ENCODE assay signal across 1 cellular context in genomic region chr2:146986161-146986560, GRCh38.
TF ChIP-seq lines count a peak whose summit lies in the region.

No MANE protein-coding gene starts in this region.

TF ChIP-seq in GM23338, 12 proteins besides CTCF, POLR2A, EP300 and RAD21 (continued from another document):
- TF ChIP-seq, protein P1, sequence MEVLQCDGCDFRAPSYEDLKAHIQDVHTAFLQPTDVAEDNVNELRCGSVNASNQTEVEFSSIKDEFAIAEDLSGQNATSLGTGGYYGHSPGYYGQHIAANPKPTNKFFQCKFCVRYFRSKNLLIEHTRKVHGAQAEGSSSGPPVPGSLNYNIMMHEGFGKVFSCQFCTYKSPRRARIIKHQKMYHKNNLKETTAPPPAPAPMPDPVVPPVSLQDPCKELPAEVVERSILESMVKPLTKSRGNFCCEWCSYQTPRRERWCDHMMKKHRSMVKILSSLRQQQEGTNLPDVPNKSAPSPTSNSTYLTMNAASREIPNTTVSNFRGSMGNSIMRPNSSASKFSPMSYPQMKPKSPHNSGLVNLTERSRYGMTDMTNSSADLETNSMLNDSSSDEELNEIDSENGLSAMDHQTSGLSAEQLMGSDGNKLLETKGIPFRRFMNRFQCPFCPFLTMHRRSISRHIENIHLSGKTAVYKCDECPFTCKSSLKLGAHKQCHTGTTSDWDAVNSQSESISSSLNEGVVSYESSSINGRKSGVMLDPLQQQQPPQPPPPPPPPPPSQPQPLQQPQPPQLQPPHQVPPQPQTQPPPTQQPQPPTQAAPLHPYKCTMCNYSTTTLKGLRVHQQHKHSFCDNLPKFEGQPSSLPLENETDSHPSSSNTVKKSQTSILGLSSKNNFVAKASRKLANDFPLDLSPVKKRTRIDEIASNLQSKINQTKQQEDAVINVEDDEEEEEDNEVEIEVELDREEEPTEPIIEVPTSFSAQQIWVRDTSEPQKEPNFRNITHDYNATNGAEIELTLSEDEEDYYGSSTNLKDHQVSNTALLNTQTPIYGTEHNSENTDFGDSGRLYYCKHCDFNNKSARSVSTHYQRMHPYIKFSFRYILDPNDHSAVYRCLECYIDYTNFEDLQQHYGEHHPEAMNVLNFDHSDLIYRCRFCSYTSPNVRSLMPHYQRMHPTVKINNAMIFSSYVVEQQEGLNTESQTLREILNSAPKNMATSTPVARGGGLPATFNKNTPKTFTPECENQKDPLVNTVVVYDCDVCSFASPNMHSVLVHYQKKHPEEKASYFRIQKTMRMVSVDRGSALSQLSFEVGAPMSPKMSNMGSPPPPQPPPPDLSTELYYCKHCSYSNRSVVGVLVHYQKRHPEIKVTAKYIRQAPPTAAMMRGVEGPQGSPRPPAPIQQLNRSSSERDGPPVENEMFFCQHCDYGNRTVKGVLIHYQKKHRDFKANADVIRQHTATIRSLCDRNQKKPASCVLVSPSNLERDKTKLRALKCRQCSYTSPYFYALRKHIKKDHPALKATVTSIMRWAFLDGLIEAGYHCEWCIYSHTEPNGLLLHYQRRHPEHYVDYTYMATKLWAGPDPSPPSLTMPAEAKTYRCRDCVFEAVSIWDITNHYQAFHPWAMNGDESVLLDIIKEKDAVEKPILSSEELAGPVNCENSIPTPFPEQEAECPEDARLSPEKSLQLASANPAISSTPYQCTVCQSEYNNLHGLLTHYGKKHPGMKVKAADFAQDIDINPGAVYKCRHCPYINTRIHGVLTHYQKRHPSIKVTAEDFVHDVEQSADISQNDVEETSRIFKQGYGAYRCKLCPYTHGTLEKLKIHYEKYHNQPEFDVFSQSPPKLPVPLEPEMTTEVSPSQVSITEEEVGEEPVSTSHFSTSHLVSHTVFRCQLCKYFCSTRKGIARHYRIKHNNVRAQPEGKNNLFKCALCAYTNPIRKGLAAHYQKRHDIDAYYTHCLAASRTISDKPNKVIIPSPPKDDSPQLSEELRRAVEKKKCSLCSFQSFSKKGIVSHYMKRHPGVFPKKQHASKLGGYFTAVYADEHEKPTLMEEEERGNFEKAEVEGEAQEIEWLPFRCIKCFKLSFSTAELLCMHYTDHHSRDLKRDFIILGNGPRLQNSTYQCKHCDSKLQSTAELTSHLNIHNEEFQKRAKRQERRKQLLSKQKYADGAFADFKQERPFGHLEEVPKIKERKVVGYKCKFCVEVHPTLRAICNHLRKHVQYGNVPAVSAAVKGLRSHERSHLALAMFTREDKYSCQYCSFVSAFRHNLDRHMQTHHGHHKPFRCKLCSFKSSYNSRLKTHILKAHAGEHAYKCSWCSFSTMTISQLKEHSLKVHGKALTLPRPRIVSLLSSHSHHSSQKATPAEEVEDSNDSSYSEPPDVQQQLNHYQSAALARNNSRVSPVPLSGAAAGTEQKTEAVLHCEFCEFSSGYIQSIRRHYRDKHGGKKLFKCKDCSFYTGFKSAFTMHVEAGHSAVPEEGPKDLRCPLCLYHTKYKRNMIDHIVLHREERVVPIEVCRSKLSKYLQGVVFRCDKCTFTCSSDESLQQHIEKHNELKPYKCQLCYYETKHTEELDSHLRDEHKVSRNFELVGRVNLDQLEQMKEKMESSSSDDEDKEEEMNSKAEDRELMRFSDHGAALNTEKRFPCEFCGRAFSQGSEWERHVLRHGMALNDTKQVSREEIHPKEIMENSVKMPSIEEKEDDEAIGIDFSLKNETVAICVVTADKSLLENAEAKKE (CRISPR knock-in tag; IDR thresholded peaks at IDR 0.05): no peak
- TF ChIP-seq CREB1 (CRISPR knock-in tag; IDR thresholded peaks at IDR 0.05; ENCODE audit: low read depth) (no peak), POLR2AphosphoS5 (IDR thresholded peaks at IDR 0.05; ENCODE audit: low read depth) (no peak)
TF ChIP-seq in GM23338: peak in this region for 0.
